18 cellular contexts compared by ENCODE assay signal in genomic region chr2:66691199-66691975, GRCh38.
A peak's percentile ranks its signal among the peaks of the same experiment; 100 is the strongest.
DNase-seq lines count a peak whose midpoint lies in the region; ATAC-seq and TF ChIP-seq lines count a peak whose summit lies in the region.
"Had no signal": no experiment of that assay in that cellular context is flagged by ENCODE, and none has a peak within 500 bp of the region (broad histone marks: within the 10 kb centered on the region; RNA-seq: fewer than 3 reads in every experiment).

No MANE protein-coding gene starts in this region.

- H3K18ac ChIP-seq in IMR-90 (ENCODE audit: low read depth, low read length) (peak overlapping the region; percentile 66), mesenchymal stem cell (ENCODE audit: low read depth in 1 of 2, low read length in 2 of 2) (no peak overlapping the region)

- no peak overlapping the region for H4K5ac ChIP-seq in IMR-90 (ENCODE audit: low read depth, low read length)

- no peaks in the 10 kb centered on the region for H3K9me1 ChIP-seq in IMR-90 (ENCODE audit: insufficient read depth, low read length)

- peak overlapping the region; percentile 75 for H3K4me3 Mint-ChIP-seq in type B pancreatic cell
- H3K4me3 Mint-ChIP-seq: activated CD4-positive, alpha-beta T cell treated with anti-CD3 and anti-CD28 coated beads for 36 hours had no signal

- H3K23ac ChIP-seq in IMR-90 (ENCODE audit: low read depth, low read length) = no peak overlapping the region
- H3K23ac ChIP-seq in mesenchymal stem cell (ENCODE audit: low read length in 2 of 2) = no peak overlapping the region

- H3K9me3 Mint-ChIP-seq in type B pancreatic cell = no peaks in the 10 kb centered on the region

- no peaks in the 10 kb centered on the region for H3K36me3 ChIP-seq in IMR-90 (ENCODE audit: control insufficient read depth, insufficient read depth, low read length)
- H3K36me3 ChIP-seq in mesenchymal stem cell (ENCODE audit: control insufficient read depth in 1 of 2, insufficient read depth in 2 of 2, low read depth in 1 of 2, low read length in 2 of 2) = no peaks in the 10 kb centered on the region
- H3K36me3 ChIP-seq in mucosa of descending colon (ENCODE audit: low read depth) = no peaks in the 10 kb centered on the region
- H3K36me3 ChIP-seq: heart right ventricle had no signal

- no TSS peak for BruUV-seq in IMR-90 (replicated peaks; lab: Mats Ljungman, UMichigan)

- H2BK120ac ChIP-seq in IMR-90 (ENCODE audit: low read depth, low read length) = no peak overlapping the region
- no peak overlapping the region for H2BK120ac ChIP-seq in mesenchymal stem cell (ENCODE audit: low read depth, low read length)

- in situ Hi-C loops in IMR-90 (cut with MboI; ENCODE audit: low sequenced_read_pairs) = no loop called here

- H3K9me3 ChIP-seq in IMR-90 (ENCODE audit: control insufficient read depth, insufficient read depth, low read length) (no peaks in the 10 kb centered on the region), mesenchymal stem cell (ENCODE audit: control insufficient read depth, low read length) (no peaks in the 10 kb centered on the region), mucosa of descending colon (no peaks in the 10 kb centered on the region)
- H3K9me3 ChIP-seq: heart right ventricle had no signal

- H3K4me1 ChIP-seq in IMR-90 (ENCODE audit: control insufficient read depth, insufficient read depth, low read length) = peaks cover 4% of the 10 kb centered on the region; the same call in 1 of the 2 replicates
- no peaks in the 10 kb centered on the region for H3K4me1 ChIP-seq in mesenchymal stem cell (ENCODE audit: control insufficient read depth, insufficient read depth, low read depth, low read length)
- no peaks in the 10 kb centered on the region for H3K4me1 ChIP-seq in mucosa of descending colon (ENCODE audit: low read depth)
- H3K4me1 ChIP-seq: heart right ventricle had no signal

- H4K91ac ChIP-seq in IMR-90 (ENCODE audit: insufficient read depth, low read depth, low read length) (no peak overlapping the region), mesenchymal stem cell (ENCODE audit: low read length) (no peak overlapping the region)

- H2AFZ ChIP-seq in IMR-90 (replicated peaks; ENCODE audit: low read length, poor library complexity) (no peak overlapping the region), mesenchymal stem cell (ENCODE audit: low read depth, low read length) (no peak overlapping the region)

- dilution Hi-C loops in IMR-90 (cut with HindIII; ENCODE audit: low sequenced_read_pairs, unreplicated experiment) = no loop called here

- WGBS in IMR-90 (ENCODE audit: extremely low coverage in 2 of 2, insufficient read length in 1 of 2), 2 experiments = 50% methylated on average over 2 of the region's 8 CpGs; no CpG with 5 or more reads in 1 of the 2 experiments
- 45% methylated on average over 4 of the region's 8 CpGs for WGBS in mesenchymal stem cell

- peaks cover 61% of the 10 kb centered on the region for H3K4me1 Mint-ChIP-seq in type B pancreatic cell (ENCODE audit: unreplicated experiment)
- H3K4me1 Mint-ChIP-seq: activated CD4-positive, alpha-beta T cell treated with anti-CD3 and anti-CD28 coated beads for 36 hours had no signal

- H3K36me3 Mint-ChIP-seq in type B pancreatic cell = no peaks in the 10 kb centered on the region

- CTCF ChIA-PET in IMR-90 (lab: Yijun Ruan, JAX) = interaction anchor here (0.6 kb wide), 1 partner anchor 10 kb away, joined by 3 read pairs; no protein-coding TSS in a partner anchor

- ATAC-seq in IMR-90 (ENCODE audit: low read depth) = peak; percentile 27; the same call in 1 of the 2 replicates
- no peak for ATAC-seq in mucosa of descending colon
- ATAC-seq in HG03571 (IDR thresholded peaks at IDR 0.05; ENCODE audit: unreplicated experiment) = no peak
- ATAC-seq: activated CD4-positive, alpha-beta T cell treated with anti-CD3 and anti-CD28 coated beads for 36 hours; esophagus mucosa; heart right ventricle had no signal

- DNase-seq in IMR-90 = peak; percentile 14
- peak; percentile 54 for DNase-seq in cerebellum (ENCODE audit: low spot score)
- DNase-seq in mesenchymal stem cell = no peak
- DNase-seq in type B pancreatic cell (ENCODE audit: extremely low spot score, unreplicated experiment) = no peak
- DNase-seq in NCI-H1694 treated with DMSO at 0.1 percent for 48 hours (lab: John Stamatoyannopoulos, UW) = no peak
- DNase-seq in mucosa of descending colon = no peak
- no peak for DNase-seq in stimulated activated CD8-positive, alpha-beta memory T cell treated with anti-CD3 and anti-CD28 coated beads, Interleukin-4, amount 100 ng/mL, for 48 hours
- DNase-seq: activated CD4-positive, alpha-beta T cell treated with anti-CD3 and anti-CD28 coated beads for 36 hours; activated CD8-positive, alpha-beta memory T cell treated with anti-CD3 and anti-CD28 coated beads, Interleukin-2, amount 50 U/mL, for 4 hours; activated gamma-delta T cell treated with Interleukin-2 at 50 U/mL for 16 hours; AML-193; COR-L47; EL; heart right ventricle; kidney glomerular epithelial cell; substantia nigra had no signal

- peak overlapping the region; percentile 56; the same call in 1 of the 2 replicates for H3K4me2 ChIP-seq in IMR-90 (ENCODE audit: low read depth, low read length)
- H3K4me2 ChIP-seq in mesenchymal stem cell (ENCODE audit: low read length, poor library complexity, severe bottlenecking) = no peak overlapping the region

- H3K9ac ChIP-seq in IMR-90 (ENCODE audit: low read depth, low read length) (0 out of 2 replicates have a peak overlapping the region, but pooled peaks have one; percentile 25), mesenchymal stem cell (ENCODE audit: low read length) (peak overlapping the region; percentile 50)

- no peaks in the 10 kb centered on the region for H3K27me3 Mint-ChIP-seq in type B pancreatic cell
- H3K27me3 Mint-ChIP-seq: activated CD4-positive, alpha-beta T cell treated with anti-CD3 and anti-CD28 coated beads for 36 hours had no signal

- POLR2A ChIA-PET in IMR-90 (lab: Charles Lee; ENCODE audit: unreplicated experiment) = no interaction called here

- peak overlapping the region; percentile 4 for H3K27ac Mint-ChIP-seq in type B pancreatic cell
- H3K27ac Mint-ChIP-seq: activated CD4-positive, alpha-beta T cell treated with anti-CD3 and anti-CD28 coated beads for 36 hours had no signal

- H2AK9ac ChIP-seq in IMR-90 (replicated peaks; ENCODE audit: low read depth, low read length, poor library complexity) = no peak overlapping the region

- TF ChIP-seq POLR2A in IMR-90 (IDR thresholded peaks at IDR 0.05; ENCODE audit: low read depth, low read length) = no peak

- H2BK5ac ChIP-seq in IMR-90 (ENCODE audit: low read depth, low read length, poor library complexity, severe bottlenecking) (no peak overlapping the region), mesenchymal stem cell (ENCODE audit: low read depth, low read length, poor library complexity, severe bottlenecking) (no peak overlapping the region)

- TF ChIP-seq RAD21 in IMR-90 (IDR thresholded peaks at IDR 0.05; ENCODE audit: low read length) = no peak

- intact Hi-C loops in IMR-90 (cut with micrococcal nuclease) = loop anchor here (5.0 kb wide), 1 partner anchor 89 kb away; no protein-coding TSS in a partner anchor
- intact Hi-C loops in mucosa of descending colon (cut with DNase I, micrococcal nuclease) = loop anchor here in 1 of 2 donors (5.0 kb wide), 2 partner anchors 114 to 249 kb away; no protein-coding TSS in a partner anchor

- H3K4me3 ChIP-seq in IMR-90 (ENCODE audit: insufficient read depth, low read depth, low read length) (no peak overlapping the region), mesenchymal stem cell (ENCODE audit: insufficient read depth in 1 of 2, low read depth in 1 of 2, low read length in 2 of 2) (no peak overlapping the region), mucosa of descending colon (no peak overlapping the region)
- H3K4me3 ChIP-seq: heart right ventricle had no signal

- H3K4ac ChIP-seq in IMR-90 (ENCODE audit: low read depth, low read length) (no peak overlapping the region), mesenchymal stem cell (ENCODE audit: low read depth in 1 of 2, low read length in 2 of 2) (no peak overlapping the region)

- no peaks in the 10 kb centered on the region for H3K27me3 ChIP-seq in IMR-90 (ENCODE audit: control insufficient read depth, insufficient read depth, low read length)
- H3K27me3 ChIP-seq in mesenchymal stem cell (ENCODE audit: control insufficient read depth in 1 of 2, insufficient read depth in 1 of 2, low read length in 2 of 2) = no peaks in the 10 kb centered on the region

- H3K14ac ChIP-seq in IMR-90 (replicated peaks; ENCODE audit: low read depth, low read length) (no peak overlapping the region; the same call in 1 of the 2 replicates), mesenchymal stem cell (ENCODE audit: low read length in 2 of 2) (no peak overlapping the region)

- H2AK5ac ChIP-seq in IMR-90 (ENCODE audit: low read depth, low read length) (no peak overlapping the region), mesenchymal stem cell (ENCODE audit: low read length, severe bottlenecking) (no peak overlapping the region)

- no peaks in the 10 kb centered on the region for H4K20me1 ChIP-seq in IMR-90 (ENCODE audit: insufficient read depth, low read length)

- no peak overlapping the region for H3K56ac ChIP-seq in IMR-90 (ENCODE audit: extremely low read depth, insufficient read depth, low read length)

- no peak overlapping the region for H2BK12ac ChIP-seq in mesenchymal stem cell (ENCODE audit: low read length in 2 of 2)

- TF ChIP-seq CTCF in IMR-90 (conservative IDR thresholded peaks at IDR 0.05; ENCODE audit: low read depth, low read length) (no peak), type B pancreatic cell (conservative IDR thresholded peaks at IDR 0.05) (no peak), mucosa of descending colon (IDR thresholded peaks at IDR 0.05) (no peak)

- no peak overlapping the region for H2BK20ac ChIP-seq in IMR-90 (ENCODE audit: low read depth, low read length)

- H3K79me1 ChIP-seq in IMR-90 (ENCODE audit: low read depth in 1 of 2, low read length in 2 of 2) = no peaks in the 10 kb centered on the region
- H3K79me1 ChIP-seq in mesenchymal stem cell (replicated peaks; ENCODE audit: low read length, poor library complexity, severe bottlenecking) = no peaks in the 10 kb centered on the region

- H2BK15ac ChIP-seq in IMR-90 (ENCODE audit: low read depth, low read length) (no peak overlapping the region), mesenchymal stem cell (ENCODE audit: low read depth, poor library complexity, severe bottlenecking) (no peak overlapping the region)

- no peak overlapping the region for H3K27ac ChIP-seq in IMR-90 (ENCODE audit: insufficient read depth, low read length)
- H3K27ac ChIP-seq in mesenchymal stem cell (ENCODE audit: low read length, poor library complexity, severe bottlenecking) = no peak overlapping the region
- H3K27ac ChIP-seq: heart right ventricle had no signal

- H4K8ac ChIP-seq in IMR-90 (ENCODE audit: low read depth in 2 of 2, low read length in 2 of 2) (no peak overlapping the region), mesenchymal stem cell (ENCODE audit: low read length) (no peak overlapping the region)

TF ChIP-seq in IMR-90, 13 proteins besides CTCF, POLR2A, EP300 and RAD21 (continues in another document):
- TF ChIP-seq NFE2L2 (IDR thresholded peaks at IDR 0.05; ENCODE audit: low read depth, low read length) (no peak), CEBPB (IDR thresholded peaks at IDR 0.05; ENCODE audit: low read depth, low read length) (no peak), SMC3 (IDR thresholded peaks at IDR 0.05; ENCODE audit: low read depth, low read length) (no peak), CHD1 (IDR thresholded peaks at IDR 0.05; ENCODE audit: low read depth, low read length) (no peak)

Comparison
In these comparisons a context has a peak if more than half of its experiments do, and no peak if none do; other contexts are left out.
1. DNase-seq: peak in IMR-90 (single experiment) and cerebellum (single experiment); none in mesenchymal stem cell (single experiment), type B pancreatic cell (single experiment), NCI-H1694 treated with DMSO at 0.1 percent for 48 hours (single experiment), mucosa of descending colon (0 of 3) and stimulated activated CD8-positive, alpha-beta memory T cell treated with anti-CD3 and anti-CD28 coated beads, Interleukin-4, amount 100 ng/mL, for 48 hours (single experiment).